ENCODE assay signal across 27 cellular contexts in the genomic region with DNA sequence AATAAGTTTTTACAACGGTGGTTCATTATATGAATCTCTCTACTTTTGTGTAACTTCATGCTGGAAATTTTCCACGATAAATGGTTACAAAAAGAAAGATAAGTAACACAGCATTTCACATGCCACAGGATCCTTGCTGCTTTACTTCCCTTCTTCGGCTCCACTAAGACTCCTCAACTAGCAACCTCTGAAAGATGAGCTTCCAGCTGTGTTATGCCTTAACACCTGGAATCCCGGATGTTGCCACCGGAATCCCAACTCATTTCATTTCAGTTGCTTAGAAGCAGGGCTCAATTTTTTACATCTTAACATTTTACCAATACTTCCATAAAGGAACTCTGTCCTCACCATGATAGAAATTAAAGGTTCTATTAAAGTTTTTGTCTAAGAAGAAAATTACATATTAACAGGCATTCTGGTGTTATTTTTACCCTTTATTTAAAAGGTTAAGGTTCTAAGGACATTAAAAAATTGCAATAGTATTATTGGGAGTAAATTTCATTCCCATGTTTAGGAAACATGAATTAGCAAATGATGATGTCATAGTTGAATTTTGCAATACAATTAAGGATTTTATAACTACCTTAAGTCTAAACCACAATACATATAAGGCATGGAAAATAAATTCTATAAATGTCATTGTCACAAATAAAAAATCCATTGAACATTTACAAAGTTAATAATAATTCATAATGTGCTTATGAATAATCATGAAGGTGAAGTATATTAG. TPM values are rescaled to one million over a fixed set of nuclear protein-coding genes. Genes with fewer than 3 reads are reported as not detected.
DNase-seq lines count a peak whose midpoint lies in the region; ATAC-seq, FAIRE-seq and TF ChIP-seq lines count a peak whose summit lies in the region.
"Had no signal": no experiment of that assay in that cellular context is flagged by ENCODE, and none has a peak within 500 bp of the region (broad histone marks: within the 10 kb centered on the region; RNA-seq: fewer than 3 reads in every experiment).

No MANE protein-coding gene starts in this region.

- no peak for DNase-seq in HepG2 (ENCODE audit: low spot score)
- DNase-seq in right lobe of liver, result no peak
- DNase-seq in activated B cell treated with CpG ODN at 0.5 μM for 24 hours, result no peak
- DNase-seq in kidney, result no peak
- no peak for DNase-seq in iPS-NIHi11 (ENCODE audit: low spot score)
- DNase-seq in activated effector memory CD4-positive, alpha-beta T cell treated with anti-CD3 and anti-CD28 coated beads, Interleukin-2, amount 50 U/mL, for 16 hours, result no peak
- DNase-seq in mesenchymal stem cell, result no peak
- DNase-seq: ACHN; CD4-positive, alpha-beta memory T cell; DMS 273 treated with DMSO at 0.1 percent for 48 hours; DMS79 treated with DMSO at 0.1 percent for 48 hours; GM23248; KBM-7; NCI-H1092; NCI-H1436; NCI-H187 treated with DMSO at 0.1 percent for 48 hours; NCI-H2227 treated with DMSO at 0.1 percent for 48 hours; NCI-H510A treated with DMSO at 0.1 percent for 48 hours; NCI-H748 treated with DMSO at 0.1 percent for 48 hours; SIG-M5; SK-N-SH had no signal

- H3K9me3 ChIP-seq in HepG2 (ENCODE audit: low read length) (no peaks in the 10 kb centered on the region), right lobe of liver (no peaks in the 10 kb centered on the region), kidney (ENCODE audit: control insufficient read depth in 1 of 2, low read length in 2 of 2) (no peaks in the 10 kb centered on the region), mesenchymal stem cell (ENCODE audit: control insufficient read depth, low read length) (no peaks in the 10 kb centered on the region)
- H3K9me3 ChIP-seq: SK-N-SH had no signal

- H4K91ac ChIP-seq in mesenchymal stem cell (ENCODE audit: low read length), result no peak overlapping the region

- H3K27me3 ChIP-seq in HepG2 (ENCODE audit: control insufficient read depth in 1 of 2, insufficient read depth in 2 of 2, low read length in 2 of 2), result no peaks in the 10 kb centered on the region; a peak in 1 of 5 replicates
- no peaks in the 10 kb centered on the region for H3K27me3 ChIP-seq in right lobe of liver
- no peaks in the 10 kb centered on the region for H3K27me3 ChIP-seq in mesenchymal stem cell (ENCODE audit: control insufficient read depth in 1 of 2, insufficient read depth in 1 of 2, low read length in 2 of 2)
- H3K27me3 ChIP-seq: BLaER1 treated with 17β-estradiol and CSF1 and Interleukin-3, amounts not matched to agents 10 nM and 100 nM had no signal

- H2BK120ac ChIP-seq in mesenchymal stem cell (ENCODE audit: low read depth, low read length), result no peak overlapping the region

- FAIRE-seq in HepG2 (lab: Jason Lieb, UNC), result no peak
- peak; percentile 67 for FAIRE-seq in kidney (lab: Jason Lieb, UNC)
- FAIRE-seq: GM12878, HTR-8/SVneo had no signal

- H2AFZ ChIP-seq in HepG2 (ENCODE audit: low read length) (no peak overlapping the region), mesenchymal stem cell (ENCODE audit: low read depth, low read length) (no peak overlapping the region)
- H2AFZ ChIP-seq: GM23248 had no signal

- no peak overlapping the region for H2BK15ac ChIP-seq in mesenchymal stem cell (ENCODE audit: low read depth, poor library complexity, severe bottlenecking)

- no peak overlapping the region for H3K4me3 ChIP-seq in HepG2 (replicated peaks in 1 of 3; ENCODE audit: insufficient read depth in 1 of 3, low read depth in 2 of 3, low read length in 3 of 3)
- no peak overlapping the region for H3K4me3 ChIP-seq in right lobe of liver
- H3K4me3 ChIP-seq in kidney (ENCODE audit: low read length in 2 of 2), result no peak overlapping the region
- H3K4me3 ChIP-seq in mesenchymal stem cell (ENCODE audit: insufficient read depth in 1 of 2, low read depth in 1 of 2, low read length in 2 of 2), result no peak overlapping the region
- H3K4me3 ChIP-seq: BLaER1 treated with 17β-estradiol and CSF1 and Interleukin-3, amounts not matched to agents 10 nM and 100 nM; GM12878; GM23248 had no signal

- no peaks in the 10 kb centered on the region for H3K79me2 ChIP-seq in HepG2 (ENCODE audit: insufficient read depth, low read length)

- peak overlapping the region in 1 of 2 experiments; percentile 21 for H2BK12ac ChIP-seq in mesenchymal stem cell (ENCODE audit: low read length in 2 of 2)

- H3K18ac ChIP-seq in mesenchymal stem cell (ENCODE audit: low read depth in 1 of 2, low read length in 2 of 2), result peak overlapping the region in 1 of 2 experiments; percentile 8

- H2BK5ac ChIP-seq in mesenchymal stem cell (ENCODE audit: low read depth, low read length, poor library complexity, severe bottlenecking), result no peak overlapping the region

- H3K27ac Mint-ChIP-seq in activated B cell treated with CpG ODN at 0.5 μM for 24 hours, result peak overlapping the region; percentile 61
- H3K27ac Mint-ChIP-seq: CD4-positive, alpha-beta memory T cell had no signal

- no peak overlapping the region for H4K8ac ChIP-seq in mesenchymal stem cell (ENCODE audit: low read length)

- peaks cover 4% of the 10 kb centered on the region for H3K9me3 Mint-ChIP-seq in activated B cell treated with CpG ODN at 0.5 μM for 24 hours
- H3K9me3 Mint-ChIP-seq: CD4-positive, alpha-beta memory T cell had no signal

- H3K4me2 ChIP-seq in HepG2 (ENCODE audit: low read depth, low read length), result no peak overlapping the region
- H3K4me2 ChIP-seq in mesenchymal stem cell (ENCODE audit: low read length, poor library complexity, severe bottlenecking), result no peak overlapping the region
- H3K4me2 ChIP-seq: SK-N-SH had no signal

- H3K27ac ChIP-seq in HepG2 (ENCODE audit: extremely low read length, insufficient read depth, low read length) (no peak overlapping the region), right lobe of liver (no peak overlapping the region), kidney (ENCODE audit: low read depth in 2 of 2, low read length in 2 of 2) (no peak overlapping the region), mesenchymal stem cell (ENCODE audit: low read length, poor library complexity, severe bottlenecking) (no peak overlapping the region)
- H3K27ac ChIP-seq: 22Rv1; BLaER1 treated with 17β-estradiol and CSF1 and Interleukin-3, amounts not matched to agents 10 nM and 100 nM; GM23248 had no signal

- TF ChIP-seq CTCF in HepG2 (CRISPR knock-in tag; IDR thresholded peaks at IDR 0.05), result no peak
- no peak for TF ChIP-seq CTCF in right lobe of liver (IDR thresholded peaks at IDR 0.05)
- TF ChIP-seq CTCF in activated B cell treated with CpG ODN at 0.5 μM for 24 hours (IDR thresholded peaks at IDR 0.05), result no peak
- no peak for TF ChIP-seq CTCF in kidney (IDR thresholded peaks at IDR 0.05; ENCODE audit: borderline replicate concordance, extremely low read depth, insufficient read depth)

- no peak overlapping the region for H3K4me3 Mint-ChIP-seq in activated B cell treated with CpG ODN at 0.5 μM for 24 hours
- H3K4me3 Mint-ChIP-seq: CD4-positive, alpha-beta memory T cell had no signal

- TF ChIP-seq RAD21 in HepG2 (CRISPR knock-in tag; IDR thresholded peaks at IDR 0.05), result no peak

- 45% methylated on average over 5 of the region's 5 CpGs for WGBS in HepG2 (ENCODE audit: low lambda C conversion rate)
- WGBS in right lobe of liver (ENCODE audit: insufficient coverage, low coverage, low lambda C conversion rate, missing lambda C conversion rate), result 47% methylated on average over 5 of the region's 5 CpGs
- WGBS in mesenchymal stem cell, result 57% methylated on average over 4 of the region's 5 CpGs

- in situ Hi-C loops in HepG2 (cut with HindIII; ENCODE audit: extremely low pct_ligation_motif_present, low pct_unique_long_range_greater_than_20kb), result no loop called here

- H3K36me3 ChIP-seq in HepG2 (replicated peaks in 1 of 2; ENCODE audit: control insufficient read depth in 1 of 2, insufficient read depth in 2 of 2, low read length in 2 of 2), result no peaks in the 10 kb centered on the region
- no peaks in the 10 kb centered on the region for H3K36me3 ChIP-seq in right lobe of liver
- no peaks in the 10 kb centered on the region for H3K36me3 ChIP-seq in kidney (ENCODE audit: control insufficient read depth in 1 of 2, insufficient read depth in 2 of 2, low read length in 2 of 2)
- H3K36me3 ChIP-seq in mesenchymal stem cell (ENCODE audit: control insufficient read depth in 1 of 2, insufficient read depth in 2 of 2, low read depth in 1 of 2, low read length in 2 of 2), result no peaks in the 10 kb centered on the region
- H3K36me3 ChIP-seq: BLaER1 treated with 17β-estradiol and CSF1 and Interleukin-3, amounts not matched to agents 10 nM and 100 nM had no signal

- CTCF ChIA-PET in HepG2 (lab: Yijun Ruan, JAX; ENCODE audit: low intra/inter-chr PET ratio, low total read pairs), result no interaction called here
- CTCF ChIA-PET in activated B cell treated with CpG ODN at 0.5 μM for 24 hours (lab: Charles Lee), result interaction anchor here (2.3 to 4.0 kb wide), 2 partner anchors 9 to 56 kb away, joined by 9 to 39 read pairs; a partner anchor contains a TSS

- intact Hi-C loops in HepG2 (cut with micrococcal nuclease; ENCODE audit: unreplicated experiment), result no loop called here
- intact Hi-C loops in right lobe of liver (cut with DNase I), result no loop called here
- intact Hi-C loops in activated B cell treated with CpG ODN at 0.5 μM for 24 hours (cut with micrococcal nuclease), result loop anchor here (10.0 kb wide), 1 partner anchor 185 kb away; no protein-coding TSS in a partner anchor
- intact Hi-C loops in kidney (cut with DNase I), result no loop called here

- H3K4me1 Mint-ChIP-seq in activated B cell treated with CpG ODN at 0.5 μM for 24 hours, result peaks cover 85% of the 10 kb centered on the region

- no peaks in the 10 kb centered on the region for H4K20me1 ChIP-seq in HepG2 (ENCODE audit: insufficient read depth, low read length)
- H4K20me1 ChIP-seq: BLaER1 treated with 17β-estradiol and CSF1 and Interleukin-3, amounts not matched to agents 10 nM and 100 nM had no signal

- H3K27me3 Mint-ChIP-seq in activated B cell treated with CpG ODN at 0.5 μM for 24 hours, result no peaks in the 10 kb centered on the region
- H3K27me3 Mint-ChIP-seq: CD4-positive, alpha-beta memory T cell had no signal

- TF ChIP-seq POLR2A in HepG2 (IDR thresholded peaks at IDR 0.05; ENCODE audit: insufficient read depth in 1 of 2, low read depth in 2 of 2, low read length in 2 of 2), result no peak
- no peak for TF ChIP-seq POLR2A in right lobe of liver (IDR thresholded peaks at IDR 0.05)

- no peaks in the 10 kb centered on the region for H3K79me1 ChIP-seq in mesenchymal stem cell (replicated peaks; ENCODE audit: low read length, poor library complexity, severe bottlenecking)

- H2AK5ac ChIP-seq in mesenchymal stem cell (ENCODE audit: low read length, severe bottlenecking), result no peak overlapping the region

- H3K4ac ChIP-seq in mesenchymal stem cell (ENCODE audit: low read depth in 1 of 2, low read length in 2 of 2), result no peak overlapping the region

- no peak overlapping the region for H3K23ac ChIP-seq in mesenchymal stem cell (ENCODE audit: low read length in 2 of 2)

- peaks cover 26% of the 10 kb centered on the region for H3K4me1 ChIP-seq in HepG2 (ENCODE audit: insufficient read depth, low read length)
- H3K4me1 ChIP-seq in right lobe of liver, result no peaks in the 10 kb centered on the region
- no peaks in the 10 kb centered on the region for H3K4me1 ChIP-seq in kidney (ENCODE audit: control insufficient read depth in 1 of 2, insufficient read depth in 1 of 2, low read depth in 1 of 2, low read length in 2 of 2)
- H3K4me1 ChIP-seq in mesenchymal stem cell (ENCODE audit: control insufficient read depth, insufficient read depth, low read depth, low read length), result peaks cover 8% of the 10 kb centered on the region

- no peak for ATAC-seq in HepG2
- no peak for ATAC-seq in right lobe of liver
- no peak for ATAC-seq in activated B cell treated with CpG ODN at 0.5 μM for 24 hours (ENCODE audit: low read depth)
- no peak for ATAC-seq in GM18519 (IDR thresholded peaks at IDR 0.05; ENCODE audit: low FRiP score, unreplicated experiment)
- ATAC-seq: GM12878 had no signal

- H3K14ac ChIP-seq in mesenchymal stem cell (ENCODE audit: low read length in 2 of 2), result no peak overlapping the region

- POLR2A ChIA-PET in HepG2 (lab: Yijun Ruan, JAX), result no interaction called here
- POLR2A ChIA-PET in activated B cell treated with CpG ODN at 0.5 μM for 24 hours (lab: Charles Lee), result interaction anchor here (0.5 to 3.5 kb wide), 8 partner anchors 8 to 105 kb away, joined by 3 to 22 read pairs (median 4); no protein-coding TSS in a partner anchor

- no TSS peak for BruUV-seq in HepG2 (replicated peaks; lab: Mats Ljungman, UMichigan)

- H3K9ac ChIP-seq in HepG2 (ENCODE audit: insufficient read depth, low read depth, low read length) (no peak overlapping the region), kidney (ENCODE audit: low read length in 2 of 2) (no peak overlapping the region), mesenchymal stem cell (ENCODE audit: low read length) (no peak overlapping the region)
- H3K9ac ChIP-seq: BLaER1 treated with 17β-estradiol and CSF1 and Interleukin-3, amounts not matched to agents 10 nM and 100 nM; GM23248; SK-N-SH had no signal

- TF ChIP-seq EP300 in HepG2 (IDR thresholded peaks at IDR 0.05; ENCODE audit: low read depth in 2 of 2, low read length in 2 of 2), result no peak
- TF ChIP-seq EP300 in HepG2 (CRISPR knock-in tag; IDR thresholded peaks at IDR 0.05; ENCODE audit: borderline replicate concordance), result no peak

- peaks cover 24% of the 10 kb centered on the region for H3K36me3 Mint-ChIP-seq in activated B cell treated with CpG ODN at 0.5 μM for 24 hours (ENCODE audit: low read depth)
- H3K36me3 Mint-ChIP-seq: CD4-positive, alpha-beta memory T cell had no signal

RNA-seq across cellular contexts. Expression of a gene that starts 57.1 kb away (rescaled TPM):
- total RNA-seq in HepG2 (2016; rRNA removed; fragmentation: Illumina TruSeq; extraction: Trizol) (not detected in 2 replicates), right lobe of liver (1 to 10 TPM in 1 of 6 experiments, under 1 TPM in 1, not detected in 4; 0.80 to 1.9 TPM), activated B cell treated with CpG ODN at 0.5 μM for 24 hours (64.4 and 72.3 TPM in 2 replicates), kidney (1.6 TPM)
- not detected in 2 replicates for total RNA-seq in HepG2 (2016; cell fraction: cytosol; rRNA removed; fragmentation: Illumina TruSeq; extraction: Trizol; ENCODE audit: low read depth)
- not detected in 2 replicates for total RNA-seq in HepG2 (2016; cell fraction: insoluble cytoplasmic fraction; rRNA removed; fragmentation: Illumina TruSeq; extraction: Trizol)
- not detected in 2 replicates for total RNA-seq in HepG2 (2016; cell fraction: membrane; rRNA removed; fragmentation: Illumina TruSeq; extraction: Trizol)
- not detected in 2 replicates for total RNA-seq in HepG2 (2016; cell fraction: nucleus; rRNA removed; fragmentation: Illumina TruSeq; extraction: Trizol)
- polyA plus RNA-seq in HepG2 (2011; rRNA removed) (not detected in 2 replicates), kidney (ENCODE audit: insufficient read depth, low read depth, low replicate concordance) (0.58 TPM)
- not detected in 2 replicates for polyA plus RNA-seq in HepG2 (2011; cell fraction: cytosol; rRNA removed)
- not detected in 2 replicates for polyA plus RNA-seq in HepG2 (2011; cell fraction: nucleus; rRNA removed)
- not detected in 2 replicates for polyA plus RNA-seq in HepG2 (2012)
- not detected in 2 replicates for polyA plus RNA-seq in HepG2 (2016; cell fraction: cytosol; fragmentation: Illumina TruSeq; extraction: Trizol; ENCODE audit: low read depth)
- not detected in 2 replicates for polyA plus RNA-seq in HepG2 (2016; cell fraction: insoluble cytoplasmic fraction; fragmentation: Illumina TruSeq; extraction: Trizol; ENCODE audit: low read depth)
- polyA plus RNA-seq in HepG2 (2016; cell fraction: membrane; fragmentation: Illumina TruSeq; extraction: Trizol; ENCODE audit: low read depth), result not detected in 2 replicates
- not detected in 2 replicates for polyA plus RNA-seq in HepG2 (2016; cell fraction: nucleus; fragmentation: Illumina TruSeq; extraction: Trizol; ENCODE audit: insufficient read depth, low read depth)
- polyA minus RNA-seq in HepG2 (2011; rRNA and poly(A)+ RNA removed; ENCODE audit: low replicate concordance), result 3.8 TPM in 1 of 2 replicates, not detected in the other
- polyA minus RNA-seq in HepG2 (2011; cell fraction: cytosol; rRNA and poly(A)+ RNA removed), result not detected in 2 replicates
- not detected in 2 replicates for polyA minus RNA-seq in HepG2 (2011; cell fraction: nucleus; rRNA and poly(A)+ RNA removed)
- 123 TPM for polyA plus RNA-seq in mesenchymal stem cell (2013, experiment 1 of 2)
- 124 TPM for polyA plus RNA-seq in mesenchymal stem cell (2013, experiment 2 of 2)
- total RNA-seq: Caco-2; CD4-positive, alpha-beta memory T cell; GM12878 had no signal
- polyA plus RNA-seq: CD4-positive, alpha-beta memory T cell; GM12878 had no signal

Comparison
In these comparisons a context has a peak if more than half of its experiments do, and no peak if none do; other contexts are left out.
1. RNA of a gene that starts 57.1 kb away (total RNA-seq): 64.4 to 72.3 TPM in activated B cell treated with CpG ODN at 0.5 μM for 24 hours; 1.6 TPM in kidney (single experiment), 0.80 to 1.9 TPM in right lobe of liver and not detected in HepG2; every median in the first group is over 10 times any median in the second.